In genomic region chr22:46976130-46976529, GRCh38 we compare ENCODE assay signal across 1 cellular context.
TF ChIP-seq lines count a peak whose summit lies in the region.

No MANE protein-coding gene starts in this region.

TF ChIP-seq in H1, 55 proteins besides CTCF, POLR2A, EP300 and RAD21:
- no peak for TF ChIP-seq JUN (IDR thresholded peaks at IDR 0.05; ENCODE audit: low read depth, low read length)
- no peak for TF ChIP-seq POU5F1 (IDR thresholded peaks at IDR 0.05; ENCODE audit: low read depth, low read length)
- TF ChIP-seq EZH2 (IDR thresholded peaks at IDR 0.05; ENCODE audit: low read depth, low read length, severe bottlenecking) = no peak
- TF ChIP-seq PHF8 (conservative IDR thresholded peaks at IDR 0.05; ENCODE audit: low read depth, low read length) = no peak
- TF ChIP-seq RNF2 (IDR thresholded peaks at IDR 0.05; ENCODE audit: borderline replicate concordance, low read depth, low read length, missing control alignments, poor library complexity, severe bottlenecking) = no peak
- no peak for TF ChIP-seq YY1 (IDR thresholded peaks at IDR 0.05; ENCODE audit: low read depth, low read length)
- TF ChIP-seq CTBP2 (IDR thresholded peaks at IDR 0.05; ENCODE audit: borderline replicate concordance, insufficient read depth, insufficient read length, low read length) = no peak
- TF ChIP-seq TAF7 (optimal IDR thresholded peaks at IDR 0.05; ENCODE audit: borderline replicate concordance, low read depth, low read length) = no peak
- TF ChIP-seq KDM5A (IDR thresholded peaks at IDR 0.05; ENCODE audit: low read length) = no peak
- TF ChIP-seq BRCA1 (IDR thresholded peaks at IDR 0.05; ENCODE audit: low read depth, low read length) = no peak
- no peak for TF ChIP-seq KDM4A (IDR thresholded peaks at IDR 0.05; ENCODE audit: low read depth, low read length, severe bottlenecking)
TF ChIP-seq in H1: peak in this region for 0.
